ENCODE assay signal across 7 cellular contexts in genomic region chr17:40345161-40346034, GRCh38. TPM values are rescaled to one million over a fixed set of nuclear protein-coding genes. Genes with fewer than 3 reads are reported as not detected.
DNase-seq lines count a peak whose midpoint lies in the region; ATAC-seq and TF ChIP-seq lines count a peak whose summit lies in the region.

No MANE protein-coding gene starts in this region.

- H3K9me3 ChIP-seq in GM23248 (ENCODE audit: low read depth) = no peaks in the 10 kb centered on the region
- H3K9me3 ChIP-seq in skeletal muscle tissue (ENCODE audit: control insufficient read depth in 3 of 3, low read length in 3 of 3) = no peaks in the 10 kb centered on the region

- no peak for TF ChIP-seq CTCF in brain microvascular endothelial cell (IDR thresholded peaks at IDR 0.05; ENCODE audit: low read depth, low read length, missing control alignments)

- in situ Hi-C loops in GM23248 (cut with MboI) = no loop called here
- in situ Hi-C loops in brain microvascular endothelial cell (cut with HindIII; ENCODE audit: low pct_ligation_motif_present, low sequenced_read_pairs) = no loop called here

- no peak for ATAC-seq in GM19395 (IDR thresholded peaks at IDR 0.05; ENCODE audit: unreplicated experiment)
- no peak for ATAC-seq in HG02763 (IDR thresholded peaks at IDR 0.05; ENCODE audit: unreplicated experiment)

- peak overlapping the region; percentile 46; the same call in 1 of the 2 replicates for H2AFZ ChIP-seq in GM23248

- H3K79me2 ChIP-seq in GM23248 (ENCODE audit: insufficient read depth) = peaks cover 88% of the 10 kb centered on the region

- no peaks in the 10 kb centered on the region for H3K36me3 ChIP-seq in GM23248 (ENCODE audit: low read depth)
- H3K36me3 ChIP-seq in brain microvascular endothelial cell (replicated peaks) = peaks cover 21% of the 10 kb centered on the region
- peaks cover 12 to 20% (median 17%) of the 10 kb centered on the region in 3 donors for H3K36me3 ChIP-seq in skeletal muscle tissue (ENCODE audit: control insufficient read depth in 3 of 3, insufficient read depth in 3 of 3, low read length in 3 of 3)

- H3K9ac ChIP-seq in GM23248 = peak overlapping the region; percentile 91
- peak overlapping the region; percentile 66 to 81 (median 67) for H3K9ac ChIP-seq in skeletal muscle tissue (ENCODE audit: low read depth in 1 of 3, low read length in 3 of 3)

- WGBS in GM23248 (ENCODE audit: low coverage in 1 of 2, low lambda C conversion rate in 2 of 2, missing lambda C conversion rate in 2 of 2), 2 experiments = 3% methylated on average over 34 to 43 of the region's 45 CpGs

- peak overlapping the region; percentile 97 for H3K4me2 ChIP-seq in GM23248 (ENCODE audit: unreplicated experiment)

- peak; percentile 71 for DNase-seq in GM23248
- DNase-seq in NCI-H69 (lab: John Stamatoyannopoulos, UW) = peak; percentile 74
- no peak for DNase-seq in brain microvascular endothelial cell
- peak; percentile 75 for DNase-seq in iPS-NIHi7 (ENCODE audit: extremely low spot score)

- peak overlapping the region; percentile 84 for H3K4me3 ChIP-seq in GM23248
- peak overlapping the region; percentile 81 for H3K4me3 ChIP-seq in brain microvascular endothelial cell (ENCODE audit: low read depth, low read length)
- peak overlapping the region; percentile 79 to 87 (median 85) for H3K4me3 ChIP-seq in skeletal muscle tissue (ENCODE audit: low read length in 3 of 3)

- H3F3A ChIP-seq in GM23248 (ENCODE audit: insufficient read depth) = peaks cover 23% of the 10 kb centered on the region

- H3K4me1 ChIP-seq in GM23248 (ENCODE audit: insufficient read depth) = peaks cover 54% of the 10 kb centered on the region
- H3K4me1 ChIP-seq in skeletal muscle tissue (ENCODE audit: control insufficient read depth in 3 of 3, insufficient read depth in 3 of 3, low read length in 3 of 3) = peaks cover 84 to 91% (median 88%) of the 10 kb centered on the region in 3 donors

- H4K20me1 ChIP-seq in GM23248 (ENCODE audit: insufficient read depth) = no peaks in the 10 kb centered on the region

- H3K9me2 ChIP-seq in GM23248 (ENCODE audit: insufficient read depth) = no peaks in the 10 kb centered on the region

- no peaks in the 10 kb centered on the region for H3K27me3 ChIP-seq in GM23248 (replicated peaks; ENCODE audit: insufficient read depth)
- no peaks in the 10 kb centered on the region for H3K27me3 ChIP-seq in brain microvascular endothelial cell (replicated peaks)
- H3K27me3 ChIP-seq in skeletal muscle tissue (ENCODE audit: control insufficient read depth in 3 of 3, insufficient read depth in 3 of 3, low read length in 3 of 3) = no peaks in the 10 kb centered on the region

- H3K27ac ChIP-seq in GM23248 = peak overlapping the region; percentile 83
- H3K27ac ChIP-seq in brain microvascular endothelial cell = peak overlapping the region; percentile 65
- H3K27ac ChIP-seq in skeletal muscle tissue (ENCODE audit: low read depth, low read length) = peak overlapping the region; percentile 95

RNA-seq across cellular contexts. Expression of gene GJD3, which starts 19.1 kb away (rescaled TPM):
- total RNA-seq in GM23248 (2014; rRNA removed; shearing (Covaris generic)) = 1.2 TPM in 1 of 2 replicates, not detected in the other
- 1.3 and 2.0 TPM in 2 replicates for polyA plus RNA-seq in GM23248 (2016; fragmentation: Nextera tagmentation; extraction: Ambion mirVana)
- 0.52 TPM for total RNA-seq in skeletal muscle tissue

RNA-seq across cellular contexts. Expression of gene RARA, which starts 36.4 kb away (rescaled TPM):
- 32.2 and 38.9 TPM in 2 replicates for total RNA-seq in GM23248 (2014; rRNA removed; shearing (Covaris generic))
- 23.7 and 24.5 TPM in 2 replicates for polyA plus RNA-seq in GM23248 (2016; fragmentation: Nextera tagmentation; extraction: Ambion mirVana)
- 17.2 TPM for total RNA-seq in skeletal muscle tissue

RNA-seq across cellular contexts. Expression of gene CDC6, which starts 57.7 kb away (rescaled TPM):
- 12.4 and 13.4 TPM in 2 replicates for total RNA-seq in GM23248 (2014; rRNA removed; shearing (Covaris generic))
- polyA plus RNA-seq in GM23248 (2016; fragmentation: Nextera tagmentation; extraction: Ambion mirVana) = 8.8 and 9.8 TPM in 2 replicates
- 4.2 TPM for total RNA-seq in skeletal muscle tissue
